Comparison of ENCODE assay signal across 26 cellular contexts in genomic region chr10:34762603-34763299, GRCh38. TPM values are rescaled to one million over a fixed set of nuclear protein-coding genes. Genes with fewer than 3 reads are reported as not detected.
A peak's percentile ranks its signal among the peaks of the same experiment; 100 is the strongest.
DNase-seq lines count a peak whose midpoint lies in the region; ATAC-seq and TF ChIP-seq lines count a peak whose summit lies in the region.
"Had no signal": no experiment of that assay in that cellular context is flagged by ENCODE, and none has a peak within 500 bp of the region (broad histone marks: within the 10 kb centered on the region; RNA-seq: fewer than 3 reads in every experiment).

No MANE protein-coding gene starts in this region.

- no peak for TF ChIP-seq RAD21 in SK-N-SH (IDR thresholded peaks at IDR 0.05; ENCODE audit: low read length)

- TF ChIP-seq EP300 in SK-N-SH (IDR thresholded peaks at IDR 0.05; ENCODE audit: borderline replicate concordance in 1 of 2, low read depth in 1 of 2, low read length in 1 of 2), result no peak

- H2AFZ ChIP-seq in SK-N-SH (ENCODE audit: low read depth), result no peak overlapping the region
- H2AFZ ChIP-seq: hepatocyte, PC-9 had no signal

- DNase-seq in SK-N-SH (no peak), RKO (ENCODE audit: low spot score) (peak; percentile 24), foreskin keratinocyte (no peak), type B pancreatic cell (ENCODE audit: extremely low spot score, unreplicated experiment) (no peak), OCI-M1 (lab: John Stamatoyannopoulos, UW) (no peak), cortex of kidney (lab: John Stamatoyannopoulos, UW) (no peak)
- DNase-seq: activated CD4-positive, alpha-beta T cell treated with anti-CD3 and anti-CD28 coated beads, Interleukin-2, amount 50 U/mL, for 4 hours; activated naive CD4-positive, alpha-beta T cell; activated naive CD8-positive, alpha-beta T cell treated with anti-CD3 and anti-CD28 coated beads, Interleukin-2, amount 50 U/mL, for 24 hours; activated T-cell treated with anti-CD3 and anti-CD28 coated beads, Interleukin-2, amount 50 U/mL, for 72 hours; NCI-H1092 treated with DMSO at 0.1 percent for 48 hours; NCI-H1694 treated with DMSO at 0.1 percent for 48 hours; NCI-H2171; PC-9; small intestine; stimulated activated naive CD8-positive, alpha-beta T cell treated with anti-CD3 and anti-CD28 coated beads, Interleukin-15, Interleukin-2, amounts not matched to agents 100 U/mL and 50 U/mL, for 24 hours; T-helper 17 cell had no signal

- TF ChIP-seq CTCF in SK-N-SH (IDR thresholded peaks at IDR 0.05) (no peak; the same call in 1 of the 2 replicates), foreskin keratinocyte (conservative IDR thresholded peaks at IDR 0.05) (peak; percentile 41), type B pancreatic cell (conservative IDR thresholded peaks at IDR 0.05) (peak; percentile 28)

- no peaks in the 10 kb centered on the region for H3K27me3 Mint-ChIP-seq in type B pancreatic cell
- H3K27me3 Mint-ChIP-seq: dendritic cell treated with granulocyte-macrophage colony-stimulating factor and Interleukin-4, amounts not matched to agents 40 ng/mL and 50 ng/mL, for 4 days had no signal

- H3K27ac ChIP-seq in SK-N-SH (ENCODE audit: low read depth in 2 of 2, low read length in 1 of 2) (no peak overlapping the region), foreskin keratinocyte (no peak overlapping the region)
- H3K27ac ChIP-seq: hepatocyte, PC-9 had no signal

- CTCF ChIA-PET in SK-N-SH (lab: Yijun Ruan, JAX), result interaction anchor here (0.8 to 0.9 kb wide), 2 partner anchors 44 to 47 kb away, joined by 3 to 4 read pairs; no protein-coding TSS in a partner anchor

- ATAC-seq in SK-N-SH treated with all-trans-retinoic acid at 6 μM for 48 hours (0 out of 3 replicates have a peak, but pooled peaks have one; percentile 11), foreskin keratinocyte (no peak), GM21717 (IDR thresholded peaks at IDR 0.05; ENCODE audit: unreplicated experiment) (no peak)
- ATAC-seq: activated CD4-positive, CD25-positive, alpha-beta regulatory T cell treated with anti-CD3 and anti-CD28 coated beads, Interleukin-2, amount 50 U/mL, for 24 hours; activated naive CD8-positive, alpha-beta T cell treated with anti-CD3 and anti-CD28 coated beads, Interleukin-2, amount 50 U/mL, for 24 hours; activated T-cell treated with anti-CD3 and anti-CD28 coated beads, Interleukin-2, amount 50 U/mL, for 72 hours; natural killer cell treated with Interleukin-12 subunit alpha and Interleukin-12 subunit beta and Interleukin-15 and Interleukin-18, amount 100 ng/mL, for 72 hours; Right ventricle myocardium inferior; stimulated activated naive CD8-positive, alpha-beta T cell treated with anti-CD3 and anti-CD28 coated beads, Interleukin-15, Interleukin-2, amounts not matched to agents 100 U/mL and 50 U/mL, for 24 hours; T-helper 17 cell had no signal

- 97% methylated on average over 5 of the region's 5 CpGs for WGBS in SK-N-SH (ENCODE audit: low lambda C conversion rate)

- H3K9me3 ChIP-seq in SK-N-SH, result no peaks in the 10 kb centered on the region

- POLR2A ChIA-PET in SK-N-SH (lab: Yijun Ruan, JAX), result no interaction called here

- peaks cover 12% of the 10 kb centered on the region for H3K36me3 Mint-ChIP-seq in type B pancreatic cell
- H3K36me3 Mint-ChIP-seq: natural killer cell treated with Interleukin-12 subunit alpha and Interleukin-12 subunit beta and Interleukin-15 and Interleukin-18, amount 100 ng/mL, for 72 hours had no signal

- H3K9ac ChIP-seq in SK-N-SH, result no peak overlapping the region

- H3K4me1 ChIP-seq in SK-N-SH (ENCODE audit: control insufficient read depth in 1 of 2, insufficient read depth in 2 of 2, low read depth in 1 of 2, low read length in 1 of 2), result peaks cover 25 to 35% of the 10 kb centered on the region in 2 experiments; a peak in 3 of 4 replicates
- peaks cover 55% of the 10 kb centered on the region for H3K4me1 ChIP-seq in foreskin keratinocyte

- no peak overlapping the region for H3K4me3 Mint-ChIP-seq in type B pancreatic cell
- H3K4me3 Mint-ChIP-seq: activated naive CD8-positive, alpha-beta T cell treated with anti-CD3 and anti-CD28 coated beads, Interleukin-2, amount 50 U/mL, for 24 hours; activated T-cell treated with anti-CD3 and anti-CD28 coated beads, Interleukin-2, amount 50 U/mL, for 72 hours; central memory CD8-positive, alpha-beta T cell; dendritic cell treated with granulocyte-macrophage colony-stimulating factor and Interleukin-4, amounts not matched to agents 40 ng/mL and 50 ng/mL, for 4 days; natural killer cell treated with Interleukin-12 subunit alpha and Interleukin-12 subunit beta and Interleukin-15 and Interleukin-18, amount 100 ng/mL, for 72 hours; T-helper 17 cell had no signal

- H3K4me1 Mint-ChIP-seq in type B pancreatic cell (ENCODE audit: unreplicated experiment), result peaks cover 47% of the 10 kb centered on the region
- H3K4me1 Mint-ChIP-seq: central memory CD8-positive, alpha-beta T cell; T-helper 17 cell had no signal

- no peak overlapping the region for H3K27ac Mint-ChIP-seq in type B pancreatic cell
- H3K27ac Mint-ChIP-seq: activated naive CD8-positive, alpha-beta T cell treated with anti-CD3 and anti-CD28 coated beads, Interleukin-2, amount 50 U/mL, for 24 hours; activated T-cell treated with anti-CD3 and anti-CD28 coated beads, Interleukin-2, amount 50 U/mL, for 72 hours; dendritic cell treated with granulocyte-macrophage colony-stimulating factor and Interleukin-4, amounts not matched to agents 40 ng/mL and 50 ng/mL, for 4 days; natural killer cell treated with Interleukin-12 subunit alpha and Interleukin-12 subunit beta and Interleukin-15 and Interleukin-18, amount 100 ng/mL, for 72 hours; T-helper 17 cell had no signal

- peaks cover 34% of the 10 kb centered on the region for H4K20me1 ChIP-seq in SK-N-SH (ENCODE audit: insufficient read depth)

- no peaks in the 10 kb centered on the region for H3K9me2 ChIP-seq in SK-N-SH

- H3F3A ChIP-seq in SK-N-SH (replicated peaks; ENCODE audit: insufficient read depth), result peaks cover 26% of the 10 kb centered on the region

- H3K27me3 ChIP-seq in SK-N-SH (ENCODE audit: insufficient read depth) (no peaks in the 10 kb centered on the region), foreskin keratinocyte (no peaks in the 10 kb centered on the region)
- H3K27me3 ChIP-seq: hepatocyte had no signal

- peaks cover 64% of the 10 kb centered on the region for H3K79me2 ChIP-seq in SK-N-SH (ENCODE audit: insufficient read depth)

- H3K36me3 ChIP-seq in SK-N-SH (replicated peaks in 1 of 2; ENCODE audit: control insufficient read depth in 1 of 2, insufficient read depth in 2 of 2, low read length in 1 of 2), result no peaks in the 10 kb centered on the region

- no peak overlapping the region for H3K4me2 ChIP-seq in SK-N-SH
- H3K4me2 ChIP-seq: hepatocyte, PC-9 had no signal

- peaks cover 8% of the 10 kb centered on the region for H3K9me3 Mint-ChIP-seq in type B pancreatic cell
- H3K9me3 Mint-ChIP-seq: central memory CD8-positive, alpha-beta T cell; dendritic cell treated with granulocyte-macrophage colony-stimulating factor and Interleukin-4, amounts not matched to agents 40 ng/mL and 50 ng/mL, for 4 days; natural killer cell treated with Interleukin-12 subunit alpha and Interleukin-12 subunit beta and Interleukin-15 and Interleukin-18, amount 100 ng/mL, for 72 hours had no signal

- no peak overlapping the region for H3K4me3 ChIP-seq in SK-N-SH (ENCODE audit: low read depth in 2 of 2, low read length in 1 of 2)
- H3K4me3 ChIP-seq: hepatocyte, lung, PC-9 had no signal

TF ChIP-seq in SK-N-SH treated with all-trans-retinoic acid at 6 μM for 48 hours, 23 proteins besides CTCF, POLR2A, EP300 and RAD21 (continues in another document):
- TF ChIP-seq TCF4 (CRISPR knock-in tag; IDR thresholded peaks at IDR 0.05; ENCODE audit: borderline replicate concordance) (no peak), POU6F1 (CRISPR knock-in tag; IDR thresholded peaks at IDR 0.05; ENCODE audit: borderline replicate concordance, low read depth) (no peak), OSR1 (CRISPR knock-in tag; IDR thresholded peaks at IDR 0.05) (no peak), BACH2 (CRISPR knock-in tag; IDR thresholded peaks at IDR 0.05; ENCODE audit: borderline replicate concordance) (no peak), ZC3H10 (CRISPR knock-in tag; IDR thresholded peaks at IDR 0.05) (no peak)

TF ChIP-seq in SK-N-SH, 30 proteins besides CTCF, POLR2A, EP300 and RAD21 (continues in another document):
- no peak for TF ChIP-seq TAF1 (IDR thresholded peaks at IDR 0.05; ENCODE audit: borderline replicate concordance, low read depth, low read length)
- no peak for TF ChIP-seq REST (IDR thresholded peaks at IDR 0.05; ENCODE audit: low read depth, low read length)
- TF ChIP-seq YY1 (IDR thresholded peaks at IDR 0.05; ENCODE audit: low read depth), result no peak

RNA-seq across cellular contexts. Expression of gene PARD3, which starts 52.3 kb away (rescaled TPM):
- 29.4 and 38.9 TPM in 2 replicates for polyA plus RNA-seq in SK-N-SH (2012; rRNA removed)
- polyA plus RNA-seq in SK-N-SH (2012; cell fraction: cytosol; rRNA removed), result 31.3 and 35.8 TPM in 2 replicates
- 46.7 and 74.5 TPM in 2 replicates for polyA plus RNA-seq in SK-N-SH (2012; cell fraction: nucleus; rRNA removed)
- total RNA-seq in foreskin keratinocyte, result 65.4 and 69.5 TPM in 2 replicates
- polyA plus RNA-seq in foreskin keratinocyte, result 25.6 and 29.2 TPM in 2 replicates
- 52.3 and 54.1 TPM in 2 replicates for total RNA-seq in type B pancreatic cell (ENCODE audit: low replicate concordance)
